In genomic region chr10:78910886-78911285, GRCh38 we compare ENCODE assay signal across 14 cellular contexts.
DNase-seq lines count a peak whose midpoint lies in the region; ATAC-seq and TF ChIP-seq lines count a peak whose summit lies in the region.
"Had no signal": no experiment of that assay in that cellular context is flagged by ENCODE, and none has a peak within 500 bp of the region (broad histone marks: within the 10 kb centered on the region; RNA-seq: fewer than 3 reads in every experiment).

No MANE protein-coding gene starts in this region.

- peak overlapping the region; percentile 66 for H2BK15ac ChIP-seq in neuronal stem cell (ENCODE audit: low read length)

- H3K9ac ChIP-seq in neuronal stem cell (ENCODE audit: low read depth, low read length, poor library complexity), result no peak overlapping the region

- H3K36me3 Mint-ChIP-seq in brain, result no peaks in the 10 kb centered on the region
- H3K36me3 Mint-ChIP-seq: CD4-positive, alpha-beta memory T cell had no signal

- H3K4me1 Mint-ChIP-seq in brain, result peaks cover 85% of the 10 kb centered on the region
- H3K4me1 Mint-ChIP-seq: CD4-positive, alpha-beta memory T cell had no signal

- intact Hi-C loops in spleen (cut with DNase I; ENCODE audit: low total_unique reads), result no loop called here

- H3K27ac ChIP-seq in C4-2B (peak overlapping the region; percentile 34), neuronal stem cell (replicated peaks; ENCODE audit: low read length) (no peak overlapping the region), spleen (no peak overlapping the region)

- H3K27ac Mint-ChIP-seq in brain, result peak overlapping the region; percentile 11 to 84 (median 68)
- H3K27ac Mint-ChIP-seq: B cell had no signal

- no peak overlapping the region for H4K8ac ChIP-seq in neuronal stem cell (ENCODE audit: low read depth, low read length)

- H4K91ac ChIP-seq in neuronal stem cell (ENCODE audit: low read depth, low read length, poor library complexity), result no peak overlapping the region

- H3K4me3 ChIP-seq in neuronal stem cell (ENCODE audit: low read length in 2 of 2), result no peak overlapping the region
- no peak overlapping the region for H3K4me3 ChIP-seq in spleen

- H3K36me3 ChIP-seq in neuronal stem cell (replicated peaks in 1 of 2; ENCODE audit: control insufficient read depth in 2 of 2, insufficient read depth in 2 of 2, low read length in 2 of 2) (no peaks in the 10 kb centered on the region), spleen (no peaks in the 10 kb centered on the region)

- H3K9me3 Mint-ChIP-seq in brain, result no peaks in the 10 kb centered on the region

- DNase-seq in neuronal stem cell (ENCODE audit: low spot score) (no peak), spleen (peak; percentile 66), SHP77 treated with DMSO at 0.1 percent for 48 hours (lab: John Stamatoyannopoulos, UW) (no peak)
- DNase-seq: C1 segment of cervical spinal cord; CD4-positive, alpha-beta memory T cell; DMS153; EL; IMR-90 had no signal

- peak overlapping the region; percentile 58 for H3K18ac ChIP-seq in neuronal stem cell (ENCODE audit: low read length)

- no peaks in the 10 kb centered on the region for H3K79me1 ChIP-seq in neuronal stem cell (ENCODE audit: low read depth, low read length)

- no peaks in the 10 kb centered on the region for H3K9me3 ChIP-seq in neuronal stem cell (replicated peaks in 1 of 2; ENCODE audit: control insufficient read depth in 2 of 2, insufficient read depth in 1 of 2, low read depth in 1 of 2, low read length in 2 of 2)
- no peaks in the 10 kb centered on the region for H3K9me3 ChIP-seq in spleen

- no peak overlapping the region for H3K23ac ChIP-seq in neuronal stem cell (ENCODE audit: low read depth, low read length, poor library complexity)

- H3K4me1 ChIP-seq in neuronal stem cell (ENCODE audit: control insufficient read depth in 2 of 2, insufficient read depth in 1 of 2, low read depth in 1 of 2, low read length in 2 of 2) (peaks cover 32 to 42% of the 10 kb centered on the region in 2 donors), spleen (peaks cover 0 to 48% (median 9%) of the 10 kb centered on the region in 6 donors)

- no peak overlapping the region for H2BK120ac ChIP-seq in neuronal stem cell (ENCODE audit: low read depth, low read length)

- H3K4me2 ChIP-seq in neuronal stem cell (ENCODE audit: insufficient read depth, low read length, poor library complexity, severe bottlenecking), result no peak overlapping the region

- TF ChIP-seq CTCF in C4-2B (conservative IDR thresholded peaks at IDR 0.05) (no peak), brain (conservative IDR thresholded peaks at IDR 0.05) (no peak), spleen (IDR thresholded peaks at IDR 0.05 in 8 of 11, conservative IDR thresholded peaks at IDR 0.05 in 3 of 11) (no peak)

- peak overlapping the region; percentile 76 for H2AK5ac ChIP-seq in neuronal stem cell (ENCODE audit: low read depth, low read length)

- no peak overlapping the region for H2BK5ac ChIP-seq in neuronal stem cell (ENCODE audit: low read length)

- H3K27me3 Mint-ChIP-seq in brain, result no peaks in the 10 kb centered on the region

- ATAC-seq in HG03045 (IDR thresholded peaks at IDR 0.05; ENCODE audit: unreplicated experiment) (no peak), HG02588 (IDR thresholded peaks at IDR 0.05; ENCODE audit: unreplicated experiment) (no peak)
- ATAC-seq: HCT116 had no signal

- no peak overlapping the region for H3K4ac ChIP-seq in neuronal stem cell (ENCODE audit: low read length)

- no peak for TF ChIP-seq POLR2A in spleen (IDR thresholded peaks at IDR 0.05)

- H3K27me3 ChIP-seq in neuronal stem cell (ENCODE audit: control insufficient read depth in 3 of 3, insufficient read depth in 3 of 3, low read depth in 1 of 3, low read length in 3 of 3), result peaks cover 0 to 15% (median 0%) of the 10 kb centered on the region in 3 experiments
- no peaks in the 10 kb centered on the region for H3K27me3 ChIP-seq in spleen (replicated peaks in 1 of 7)

- no peak overlapping the region for H3K4me3 Mint-ChIP-seq in brain
- H3K4me3 Mint-ChIP-seq: B cell; CD4-positive, alpha-beta memory T cell had no signal

- no peak overlapping the region for H2BK12ac ChIP-seq in neuronal stem cell (ENCODE audit: low read length)

- peak overlapping the region; percentile 38 for H3K14ac ChIP-seq in neuronal stem cell (ENCODE audit: low read length)

- H2AFZ ChIP-seq in neuronal stem cell (ENCODE audit: low read length), result no peak overlapping the region

- WGBS in neuronal stem cell (ENCODE audit: extremely low coverage in 2 of 2, insufficient read length in 2 of 2, insufficient replicate concordance in 1 of 2), 2 donors, result no CpG with 5 or more reads among the region's 7 CpGs
- WGBS in spleen, 5 donors, result 76 to 96% (median 85%) methylated on average over 4 to 7 of the region's 7 CpGs
